ENCODE assay signal across 11 cellular contexts in genomic region chr22:38862375-38863329, GRCh38. TPM values are rescaled to one million over a fixed set of nuclear protein-coding genes. Genes with fewer than 3 reads are reported as not detected.
DNase-seq lines count a peak whose midpoint lies in the region; ATAC-seq, FAIRE-seq and TF ChIP-seq lines count a peak whose summit lies in the region.
"Had no signal": no experiment of that assay in that cellular context is flagged by ENCODE, and none has a peak within 500 bp of the region (broad histone marks: within the 10 kb centered on the region; RNA-seq: fewer than 3 reads in every experiment).

No MANE protein-coding gene starts in this region.

- no peak for TF ChIP-seq POLR2A in H54 (IDR thresholded peaks at IDR 0.05; ENCODE audit: low read depth, low read length)

- H3K4me3 Mint-ChIP-seq in activated naive CD8-positive, alpha-beta T cell treated with anti-CD3 and anti-CD28 coated beads, Interleukin-2, amount 50 U/mL, for 24 hours, result no peak overlapping the region

- ATAC-seq in activated naive CD8-positive, alpha-beta T cell treated with anti-CD3 and anti-CD28 coated beads, Interleukin-2, amount 50 U/mL, for 24 hours, result peak; percentile 6
- ATAC-seq in GM21528 (IDR thresholded peaks at IDR 0.05; ENCODE audit: low FRiP score, unreplicated experiment), result no peak
- no peak for ATAC-seq in activated CD4-positive, CD25-positive, alpha-beta regulatory T cell treated with anti-CD3 and anti-CD28 coated beads, Interleukin-2, amount 50 U/mL, for 24 hours

- H2AFZ ChIP-seq in mesenchymal stem cell (ENCODE audit: low read depth, low read length), result no peak overlapping the region
- H2AFZ ChIP-seq: parathyroid adenoma had no signal

- peaks cover 5% of the 10 kb centered on the region for H3K36me3 Mint-ChIP-seq in activated naive CD8-positive, alpha-beta T cell treated with anti-CD3 and anti-CD28 coated beads, Interleukin-2, amount 50 U/mL, for 24 hours (ENCODE audit: low read depth)

- no peak overlapping the region for H2BK120ac ChIP-seq in mesenchymal stem cell (ENCODE audit: low read depth, low read length)

- peaks cover 44% of the 10 kb centered on the region for H3K79me1 ChIP-seq in mesenchymal stem cell (replicated peaks; ENCODE audit: low read length, poor library complexity, severe bottlenecking)

- H2BK5ac ChIP-seq in mesenchymal stem cell (ENCODE audit: low read depth, low read length, poor library complexity, severe bottlenecking), result no peak overlapping the region

- no peak overlapping the region for H2BK15ac ChIP-seq in mesenchymal stem cell (ENCODE audit: low read depth, poor library complexity, severe bottlenecking)

- peaks cover 7 to 24% of the 10 kb centered on the region in 2 experiments for H3K27me3 ChIP-seq in mesenchymal stem cell (ENCODE audit: control insufficient read depth in 1 of 2, insufficient read depth in 1 of 2, low read length in 2 of 2)

- no peak overlapping the region for H3K14ac ChIP-seq in mesenchymal stem cell (ENCODE audit: low read length in 2 of 2)

- no peak overlapping the region for H3K18ac ChIP-seq in mesenchymal stem cell (ENCODE audit: low read depth in 1 of 2, low read length in 2 of 2)

- peaks cover 2% of the 10 kb centered on the region for H3K4me1 Mint-ChIP-seq in activated naive CD8-positive, alpha-beta T cell treated with anti-CD3 and anti-CD28 coated beads, Interleukin-2, amount 50 U/mL, for 24 hours

- H3K27me3 Mint-ChIP-seq in activated naive CD8-positive, alpha-beta T cell treated with anti-CD3 and anti-CD28 coated beads, Interleukin-2, amount 50 U/mL, for 24 hours, result no peaks in the 10 kb centered on the region

- no peaks in the 10 kb centered on the region for H3K9me3 ChIP-seq in mesenchymal stem cell (ENCODE audit: control insufficient read depth, low read length)

- no peak overlapping the region for H2AK5ac ChIP-seq in mesenchymal stem cell (ENCODE audit: low read length, severe bottlenecking)

- no peak for FAIRE-seq in H54 (lab: Jason Lieb, UNC)

- H3K4me3 ChIP-seq in mesenchymal stem cell (ENCODE audit: insufficient read depth in 1 of 2, low read depth in 1 of 2, low read length in 2 of 2), result no peak overlapping the region

- H3K9ac ChIP-seq in mesenchymal stem cell (ENCODE audit: low read length), result peak overlapping the region; percentile 26
- H3K9ac ChIP-seq: parathyroid adenoma had no signal

- H3K27ac ChIP-seq in 22Rv1 (peak overlapping the region; percentile 25; the same call in 1 of the 2 replicates), mesenchymal stem cell (ENCODE audit: low read length, poor library complexity, severe bottlenecking) (no peak overlapping the region)
- H3K27ac ChIP-seq: parathyroid adenoma had no signal

- 89% methylated on average over 8 of the region's 14 CpGs for WGBS in mesenchymal stem cell

- peaks cover 17% of the 10 kb centered on the region for H3K4me1 ChIP-seq in mesenchymal stem cell (ENCODE audit: control insufficient read depth, insufficient read depth, low read depth, low read length)

- H3K27ac Mint-ChIP-seq in activated naive CD8-positive, alpha-beta T cell treated with anti-CD3 and anti-CD28 coated beads, Interleukin-2, amount 50 U/mL, for 24 hours, result peak overlapping the region; percentile 49

- no peak overlapping the region for H3K4me2 ChIP-seq in mesenchymal stem cell (ENCODE audit: low read length, poor library complexity, severe bottlenecking)

- no peak overlapping the region for H3K23ac ChIP-seq in mesenchymal stem cell (ENCODE audit: low read length in 2 of 2)

- H3K9me3 Mint-ChIP-seq in activated naive CD8-positive, alpha-beta T cell treated with anti-CD3 and anti-CD28 coated beads, Interleukin-2, amount 50 U/mL, for 24 hours, result no peaks in the 10 kb centered on the region

- DNase-seq in COLO668 (lab: John Stamatoyannopoulos, UW; ENCODE audit: unreplicated experiment), result peak; percentile 26
- DNase-seq in activated naive CD8-positive, alpha-beta T cell treated with anti-CD3 and anti-CD28 coated beads, Interleukin-2, amount 50 U/mL, for 24 hours, result no peak
- no peak for DNase-seq in mesenchymal stem cell
- no peak for DNase-seq in activated CD4-positive, alpha-beta T cell treated with anti-CD3 and anti-CD28 coated beads for 4 hours
- DNase-seq in H54 (ENCODE audit: insufficient read length, low spot score), result no peak
- DNase-seq: DMS79, NCI-H345 had no signal

- H4K91ac ChIP-seq in mesenchymal stem cell (ENCODE audit: low read length), result no peak overlapping the region

- peaks cover 20 to 45% of the 10 kb centered on the region in 2 experiments for H3K36me3 ChIP-seq in mesenchymal stem cell (ENCODE audit: control insufficient read depth in 1 of 2, insufficient read depth in 2 of 2, low read depth in 1 of 2, low read length in 2 of 2)

- TF ChIP-seq CTCF in 22Rv1 (IDR thresholded peaks at IDR 0.05), result no peak

- no peak overlapping the region for H3K4ac ChIP-seq in mesenchymal stem cell (ENCODE audit: low read depth in 1 of 2, low read length in 2 of 2)

- H2BK12ac ChIP-seq in mesenchymal stem cell (ENCODE audit: low read length in 2 of 2), result no peak overlapping the region

- H4K8ac ChIP-seq in mesenchymal stem cell (ENCODE audit: low read length), result no peak overlapping the region

RNA-seq across cellular contexts. Expression of gene CBX6, which starts 9.4 kb away (rescaled TPM):
- polyA plus RNA-seq in mesenchymal stem cell (2013, experiment 1 of 2), result 39.2 TPM
- 38.5 TPM for polyA plus RNA-seq in mesenchymal stem cell (2013, experiment 2 of 2)

RNA-seq across cellular contexts. Expression of gene NPTXR, which starts 18.8 kb away (rescaled TPM):
- 1.9 TPM for polyA plus RNA-seq in mesenchymal stem cell (2013, experiment 1 of 2)
- polyA plus RNA-seq in mesenchymal stem cell (2013, experiment 2 of 2), result 1.9 TPM
